8 cellular contexts compared by ENCODE assay signal in the genomic region with DNA sequence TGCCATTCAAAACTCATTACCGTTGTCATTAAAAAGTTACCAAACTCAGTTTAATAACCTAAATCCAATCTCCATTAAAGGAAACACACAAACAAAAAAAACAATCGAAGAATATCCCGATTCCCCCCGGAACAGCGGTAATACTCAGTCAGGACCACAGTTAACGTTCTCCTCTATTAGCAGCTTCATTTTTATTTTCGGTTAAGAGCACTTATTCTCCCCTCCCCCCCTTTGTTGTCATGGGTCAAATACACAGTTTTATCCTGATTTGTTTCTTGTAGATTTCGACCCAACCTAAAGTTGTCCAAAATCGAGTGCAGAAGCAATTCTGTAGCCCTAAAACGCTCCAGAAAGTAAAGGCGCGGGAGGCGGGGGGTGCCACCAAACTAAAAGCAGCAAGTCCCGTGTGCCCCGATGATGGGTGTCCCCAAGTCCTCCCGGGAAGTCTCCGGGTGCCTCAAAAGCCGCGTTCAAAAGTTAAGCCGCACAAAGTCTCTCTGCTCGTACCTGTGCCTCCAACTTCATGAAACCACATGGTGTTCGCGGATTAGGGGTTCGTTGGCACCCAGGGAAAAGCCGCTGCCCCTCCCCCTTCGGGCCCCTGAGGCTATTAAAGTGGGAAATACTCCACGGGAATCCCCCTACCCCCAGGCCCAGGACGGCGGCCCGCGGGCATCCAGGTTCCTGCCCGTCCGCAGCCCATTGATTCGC. TPM values are rescaled to one million over a fixed set of nuclear protein-coding genes. Genes with fewer than 3 reads are reported as not detected.
DNase-seq lines count a peak whose midpoint lies in the region; ATAC-seq and TF ChIP-seq lines count a peak whose summit lies in the region.

No MANE protein-coding gene starts in this region.

- peaks cover 22% of the 10 kb centered on the region for H3K36me3 ChIP-seq in CD4-positive, CD25-positive, alpha-beta regulatory T cell (ENCODE audit: control insufficient read depth, insufficient read depth, low read length)

- no peaks in the 10 kb centered on the region for H3K9me3 Mint-ChIP-seq in CD4-positive, CD25-positive, alpha-beta regulatory T cell
- H3K9me3 Mint-ChIP-seq in HFFc6 (no peaks in the 10 kb centered on the region), T-cell (no peaks in the 10 kb centered on the region)
- no peaks in the 10 kb centered on the region for H3K9me3 Mint-ChIP-seq in central memory CD8-positive, alpha-beta T cell

- peak overlapping the region; percentile 81 to 88 (median 83) for H3K27ac Mint-ChIP-seq in CD4-positive, CD25-positive, alpha-beta regulatory T cell
- H3K27ac Mint-ChIP-seq in HFFc6 (peak overlapping the region; percentile 70), T-cell (peak overlapping the region; percentile 92 to 93)
- H3K27ac Mint-ChIP-seq in central memory CD8-positive, alpha-beta T cell (ENCODE audit: low read depth): peak overlapping the region; percentile 79

- no peak for TF ChIP-seq CTCF in HFFc6 (IDR thresholded peaks at IDR 0.05)

- peak overlapping the region; percentile 98 for H3K4me3 ChIP-seq in CD4-positive, CD25-positive, alpha-beta regulatory T cell (ENCODE audit: low read depth, low read length)

- peak overlapping the region; percentile 94 to 98 (median 95) for H3K4me3 Mint-ChIP-seq in CD4-positive, CD25-positive, alpha-beta regulatory T cell
- H3K4me3 Mint-ChIP-seq in HFFc6 (peak overlapping the region; percentile 95), T-cell (peak overlapping the region; percentile 89 to 92 (median 90))
- peak overlapping the region; percentile 83 for H3K4me3 Mint-ChIP-seq in central memory CD8-positive, alpha-beta T cell

- CTCF ChIA-PET in T-cell (lab: Charles Lee): interaction anchor here in 1 of 2 donors (0.6 to 2.0 kb wide), 3 partner anchors 10 to 109 kb away, joined by 3 to 9 read pairs (median 5); no protein-coding TSS in a partner anchor

- peaks cover 52% of the 10 kb centered on the region for H3K4me1 ChIP-seq in CD4-positive, CD25-positive, alpha-beta regulatory T cell (ENCODE audit: control insufficient read depth, insufficient read depth, low read length, poor library complexity, severe bottlenecking)

- H3K9me3 ChIP-seq in CD4-positive, CD25-positive, alpha-beta regulatory T cell (ENCODE audit: control insufficient read depth in 2 of 2, low read length in 2 of 2): no peaks in the 10 kb centered on the region

- peak; percentile 40 to 54 (median 42) for DNase-seq in CD4-positive, CD25-positive, alpha-beta regulatory T cell
- no peak for DNase-seq in HFFc6
- peak in 33 of 34 experiments; percentile 1 to 48 (median 25) for DNase-seq in T-cell
- DNase-seq in central memory CD8-positive, alpha-beta T cell (ENCODE audit: low spot score in 2 of 2): peak; percentile 14 to 18
- peak; percentile 26 to 43 for DNase-seq in lung microvascular endothelial cell (ENCODE audit: low read depth in 2 of 2)
- peak; percentile 26 for DNase-seq in stimulated activated CD8-positive, alpha-beta memory T cell treated with anti-CD3 and anti-CD28 coated beads, Interleukin-4, amount 100 ng/mL, for 24 hours (ENCODE audit: low read depth)
- DNase-seq in LoVo (ENCODE audit: low spot score): no peak

- POLR2A ChIA-PET in T-cell (lab: Charles Lee): no interaction called here

- no peak for ATAC-seq in CD4-positive, CD25-positive, alpha-beta regulatory T cell (ENCODE audit: low read depth in 2 of 2)
- ATAC-seq in T-cell (replicated peaks in 1 of 4) (peak in 2 of 4 experiments; percentile 0 to 11), HG02623 (IDR thresholded peaks at IDR 0.05; ENCODE audit: unreplicated experiment) (no peak)
- ATAC-seq in central memory CD8-positive, alpha-beta T cell (replicated peaks; ENCODE audit: extremely low read depth, poor library complexity, severe bottlenecking): peak; percentile 18

- peaks cover under 1% of the 10 kb centered on the region for H3K36me3 Mint-ChIP-seq in CD4-positive, CD25-positive, alpha-beta regulatory T cell
- peaks cover 10% of the 10 kb centered on the region for H3K36me3 Mint-ChIP-seq in HFFc6 (ENCODE audit: low read depth)
- peaks cover 4% of the 10 kb centered on the region for H3K36me3 Mint-ChIP-seq in T-cell
- peaks cover 50% of the 10 kb centered on the region for H3K36me3 Mint-ChIP-seq in central memory CD8-positive, alpha-beta T cell (ENCODE audit: insufficient read depth)

- H3K27me3 Mint-ChIP-seq in CD4-positive, CD25-positive, alpha-beta regulatory T cell: peaks cover 16% of the 10 kb centered on the region
- H3K27me3 Mint-ChIP-seq in HFFc6 (ENCODE audit: insufficient read depth) (no peaks in the 10 kb centered on the region), T-cell (no peaks in the 10 kb centered on the region)
- H3K27me3 Mint-ChIP-seq in central memory CD8-positive, alpha-beta T cell: no peaks in the 10 kb centered on the region

- peak overlapping the region; percentile 97 for H3K27ac ChIP-seq in CD4-positive, CD25-positive, alpha-beta regulatory T cell (ENCODE audit: insufficient read depth, low read length, poor library complexity, severe bottlenecking)

- H3K4me1 Mint-ChIP-seq in CD4-positive, CD25-positive, alpha-beta regulatory T cell: peaks cover 16 to 48% (median 29%) of the 10 kb centered on the region in 4 donors
- H3K4me1 Mint-ChIP-seq in HFFc6 (ENCODE audit: low read depth) (peaks cover 22% of the 10 kb centered on the region), T-cell (peaks cover 36 to 47% (median 44%) of the 10 kb centered on the region in 3 donors)
- H3K4me1 Mint-ChIP-seq in central memory CD8-positive, alpha-beta T cell: peaks cover 27% of the 10 kb centered on the region

- no peaks in the 10 kb centered on the region for H3K27me3 ChIP-seq in CD4-positive, CD25-positive, alpha-beta regulatory T cell (ENCODE audit: control insufficient read depth, insufficient read depth, low read length)

RNA-seq across cellular contexts. Expression of gene SUMO2, which starts 1.0 kb away (rescaled TPM):
- 318 TPM for total RNA-seq in CD4-positive, CD25-positive, alpha-beta regulatory T cell
- polyA plus RNA-seq in CD4-positive, CD25-positive, alpha-beta regulatory T cell: 100 to 1,000 TPM; 416 to 660 (median 495) TPM
- total RNA-seq in HFFc6 (2021; fragmentation: NEBNext Ultra II Directional; extraction: Animal tissue kit (Norgen Biotek cat#: 25700)): 100 to 1,000 TPM; 398 to 555 (median 512) TPM
- total RNA-seq in T-cell (100 to 1,000 TPM; 239 to 284 (median 269) TPM), lung microvascular endothelial cell (89.4 and 100 TPM in 2 replicates)

RNA-seq across cellular contexts. Expression of gene NUP85, which starts 23.7 kb away (rescaled TPM):
- total RNA-seq in CD4-positive, CD25-positive, alpha-beta regulatory T cell: 79.5 TPM
- polyA plus RNA-seq in CD4-positive, CD25-positive, alpha-beta regulatory T cell: 10 to 100 TPM; 31.1 to 60.7 (median 44.3) TPM
- total RNA-seq in HFFc6 (2021; fragmentation: NEBNext Ultra II Directional; extraction: Animal tissue kit (Norgen Biotek cat#: 25700)): 10 to 100 TPM; 38.0 to 47.8 (median 43.1) TPM
- total RNA-seq in T-cell: 100 to 1,000 TPM in 3 of 5 donors, 10 to 100 TPM in 2; 56.2 to 128 (median 106) TPM
- total RNA-seq in lung microvascular endothelial cell: 28.3 and 31.5 TPM in 2 replicates

RNA-seq across cellular contexts. Expression of gene JPT1, which starts 27.5 kb away (rescaled TPM):
- total RNA-seq in CD4-positive, CD25-positive, alpha-beta regulatory T cell: 70.9 TPM
- 100 to 1,000 TPM; 143 to 231 (median 192) TPM for polyA plus RNA-seq in CD4-positive, CD25-positive, alpha-beta regulatory T cell
- 100 to 1,000 TPM; 236 to 276 (median 265) TPM for total RNA-seq in HFFc6 (2021; fragmentation: NEBNext Ultra II Directional; extraction: Animal tissue kit (Norgen Biotek cat#: 25700))
- total RNA-seq in T-cell (10 to 100 TPM; 28.3 to 55.8 (median 45.4) TPM), lung microvascular endothelial cell (72.4 and 119 TPM in 2 replicates)

RNA-seq across cellular contexts. Expression of gene NT5C, which starts 50.2 kb away (rescaled TPM):
- total RNA-seq in CD4-positive, CD25-positive, alpha-beta regulatory T cell: 31.6 TPM
- 10 to 100 TPM; 55.4 to 66.9 (median 57.2) TPM for polyA plus RNA-seq in CD4-positive, CD25-positive, alpha-beta regulatory T cell
- 10 to 100 TPM; 30.4 to 41.7 (median 36.3) TPM for total RNA-seq in HFFc6 (2021; fragmentation: NEBNext Ultra II Directional; extraction: Animal tissue kit (Norgen Biotek cat#: 25700))
- total RNA-seq in T-cell (10 to 100 TPM; 21.5 to 88.8 (median 70.1) TPM), lung microvascular endothelial cell (34.7 and 38.7 TPM in 2 replicates)

Comparison
In these comparisons a context has a peak if more than half of its experiments do, and no peak if none do; other contexts are left out.
1. DNase-seq: peak in CD4-positive, CD25-positive, alpha-beta regulatory T cell (3 of 3), T-cell (33 of 34), central memory CD8-positive, alpha-beta T cell (2 of 2), lung microvascular endothelial cell (2 of 2) and stimulated activated CD8-positive, alpha-beta memory T cell treated with anti-CD3 and anti-CD28 coated beads, Interleukin-4, amount 100 ng/mL, for 24 hours (single experiment); none in HFFc6 (single experiment) and LoVo (single experiment).
2. Peak in every context shown above with its lines, with median percentiles within 50 percentile points of each other: H3K27ac Mint-ChIP-seq and H3K4me3 Mint-ChIP-seq.